Comparison of ENCODE assay signal across 20 cellular contexts in the genomic region with DNA sequence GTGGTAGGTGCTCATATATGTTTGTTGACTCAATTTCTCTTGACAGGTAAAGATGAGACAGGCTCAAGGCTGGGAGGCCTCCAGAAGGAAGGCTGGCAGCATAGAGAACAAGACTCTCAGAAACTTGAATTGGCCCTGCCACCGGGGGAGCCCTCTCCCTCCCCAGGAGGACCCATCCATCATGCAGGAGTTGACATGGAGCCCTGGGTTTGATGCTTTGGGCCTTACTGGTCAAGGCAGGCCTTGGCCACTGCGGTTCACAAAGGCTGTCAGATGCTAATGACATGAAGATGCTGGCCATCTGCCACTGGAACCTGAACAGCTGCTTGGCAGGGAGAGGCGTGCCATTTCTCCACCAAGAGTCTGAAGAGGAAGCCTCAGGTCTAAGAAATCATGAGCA.
A peak's percentile ranks its signal among the peaks of the same experiment; 100 is the strongest.
DNase-seq lines count a peak whose midpoint lies in the region; ATAC-seq and TF ChIP-seq lines count a peak whose summit lies in the region.
"Had no signal": no experiment of that assay in that cellular context is flagged by ENCODE, and none has a peak within 500 bp of the region (broad histone marks: within the 10 kb centered on the region; RNA-seq: fewer than 3 reads in every experiment).

No MANE protein-coding gene starts in this region.

- no peak overlapping the region for H3K27ac Mint-ChIP-seq in osteocyte (ENCODE audit: unreplicated experiment)
- H3K27ac Mint-ChIP-seq: activated naive CD8-positive, alpha-beta T cell; natural killer cell had no signal

- no peaks in the 10 kb centered on the region for H3K27me3 ChIP-seq in H7 (ENCODE audit: control insufficient read depth, insufficient read depth, low read length)
- H3K27me3 ChIP-seq in right atrium auricular region: no peaks in the 10 kb centered on the region
- H3K27me3 ChIP-seq: cardiac muscle cell, gastroesophageal sphincter, MG63 had no signal

- H3K4me3 ChIP-seq in H7 (ENCODE audit: insufficient read depth, low read depth, low read length): no peak overlapping the region
- H3K4me3 ChIP-seq in choroid plexus epithelial cell (ENCODE audit: low read depth, low read length): no peak overlapping the region
- no peak overlapping the region for H3K4me3 ChIP-seq in right atrium auricular region
- H3K4me3 ChIP-seq: cardiac muscle cell, gastroesophageal sphincter, MG63, PC-9, thoracic aorta had no signal

- TF ChIP-seq CTCF in choroid plexus epithelial cell (conservative IDR thresholded peaks at IDR 0.05; ENCODE audit: low read depth, low read length) (peak; percentile 28), osteocyte (IDR thresholded peaks at IDR 0.05) (no peak), right atrium auricular region (IDR thresholded peaks at IDR 0.05) (no peak)

- peaks cover 16% of the 10 kb centered on the region for H3K36me3 Mint-ChIP-seq in osteocyte (ENCODE audit: unreplicated experiment)
- H3K36me3 Mint-ChIP-seq: natural killer cell had no signal

- peak; percentile 20 for DNase-seq in H7
- peak; percentile 80 to 91 for DNase-seq in NCI-H524 (lab: John Stamatoyannopoulos, UW)
- DNase-seq in choroid plexus epithelial cell (ENCODE audit: low read depth): no peak
- DNase-seq in osteocyte (ENCODE audit: extremely low spot score, unreplicated experiment): peak; percentile 60
- DNase-seq in right atrium auricular region (ENCODE audit: low spot score): no peak
- no peak for DNase-seq in RPMI8226
- no peak for DNase-seq in amniotic stem cell (lab: John Stamatoyannopoulos, UW)
- DNase-seq: activated T-cell treated with anti-CD3 and anti-CD28 coated beads, Interleukin-2, amount 50 U/mL, for 48 hours; MG63; natural killer cell; NCI-H1694; PC-9; SK-N-SH; stimulated activated CD4-positive, alpha-beta T cell treated with anti-CD3 and anti-CD28 coated beads, Interleukin-12 subunit alpha, Interleukin-12 subunit beta, amount 100 ng/mL, for 4 hours had no signal

- no peak overlapping the region for H3K4me3 Mint-ChIP-seq in osteocyte (ENCODE audit: unreplicated experiment)
- H3K4me3 Mint-ChIP-seq: activated naive CD8-positive, alpha-beta T cell; natural killer cell had no signal

- peaks cover 29% of the 10 kb centered on the region for H3K9me3 Mint-ChIP-seq in osteocyte (ENCODE audit: unreplicated experiment)

- no peak overlapping the region for H3K27ac ChIP-seq in right atrium auricular region
- H3K27ac ChIP-seq: cardiac muscle cell, epithelial cell of prostate, gastroesophageal sphincter, PC-9, thoracic aorta had no signal

- ATAC-seq in GM21360 (IDR thresholded peaks at IDR 0.05; ENCODE audit: unreplicated experiment): no peak
- ATAC-seq: gastroesophageal sphincter, natural killer cell had no signal

- peaks cover 3% of the 10 kb centered on the region for H3K27me3 Mint-ChIP-seq in osteocyte (ENCODE audit: unreplicated experiment)

- H3K9me3 ChIP-seq in right atrium auricular region: peaks cover 0 to 15% of the 10 kb centered on the region in 2 donors
- H3K9me3 ChIP-seq: gastroesophageal sphincter, SK-N-SH had no signal

- peaks cover 30% of the 10 kb centered on the region for H3K4me1 Mint-ChIP-seq in osteocyte (ENCODE audit: unreplicated experiment)
- H3K4me1 Mint-ChIP-seq: natural killer cell had no signal

- H3K4me1 ChIP-seq in right atrium auricular region: no peaks in the 10 kb centered on the region
- H3K4me1 ChIP-seq: gastroesophageal sphincter had no signal

- no peaks in the 10 kb centered on the region for H3K36me3 ChIP-seq in H7 (replicated peaks; ENCODE audit: control insufficient read depth, insufficient read depth, low read length)
- H3K36me3 ChIP-seq in right atrium auricular region: no peaks in the 10 kb centered on the region
- H3K36me3 ChIP-seq: cardiac muscle cell, gastroesophageal sphincter, MG63, thoracic aorta had no signal

Comparison
In these comparisons a context has a peak if more than half of its experiments do, and no peak if none do; other contexts are left out.
1. DNase-seq: peak in H7 (single experiment), NCI-H524 (2 of 2) and osteocyte (single experiment); none in choroid plexus epithelial cell (single experiment), right atrium auricular region (single experiment), RPMI8226 (single experiment) and amniotic stem cell (single experiment).